1 cellular context compared by ENCODE assay signal in the genomic region with DNA sequence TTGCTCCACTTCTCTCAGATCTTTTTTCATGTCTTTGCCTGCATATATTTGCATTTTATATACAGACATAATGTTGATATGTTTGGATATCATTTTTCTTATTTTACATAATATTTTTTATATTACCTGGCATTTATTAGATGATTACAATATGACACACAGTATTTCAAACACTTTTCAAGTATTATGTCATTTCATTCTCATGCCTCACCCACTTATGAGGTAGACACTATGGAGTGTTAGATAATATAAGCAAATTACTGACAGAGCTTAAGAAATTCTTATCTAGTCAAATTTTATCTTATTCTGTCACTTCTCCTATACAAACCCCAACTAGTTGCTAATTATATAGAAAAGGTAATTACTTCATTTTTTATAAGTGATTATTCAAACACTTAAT.
TF ChIP-seq lines count a peak whose summit lies in the region.

No MANE protein-coding gene starts in this region.

TF ChIP-seq in IMR-90, 13 proteins besides CTCF, POLR2A, EP300 and RAD21:
- TF ChIP-seq CHD1 (IDR thresholded peaks at IDR 0.05; ENCODE audit: low read depth, low read length), result no peak
- no peak for TF ChIP-seq CEBPB (IDR thresholded peaks at IDR 0.05; ENCODE audit: low read depth, low read length)
- no peak for TF ChIP-seq RFX5 (IDR thresholded peaks at IDR 0.05; ENCODE audit: low read depth, low read length)
- no peak for TF ChIP-seq MXI1 (IDR thresholded peaks at IDR 0.05; ENCODE audit: borderline replicate concordance, low read depth, low read length)
- TF ChIP-seq FOS (IDR thresholded peaks at IDR 0.05; ENCODE audit: low read depth, low read length), result no peak
- TF ChIP-seq, protein P1, sequence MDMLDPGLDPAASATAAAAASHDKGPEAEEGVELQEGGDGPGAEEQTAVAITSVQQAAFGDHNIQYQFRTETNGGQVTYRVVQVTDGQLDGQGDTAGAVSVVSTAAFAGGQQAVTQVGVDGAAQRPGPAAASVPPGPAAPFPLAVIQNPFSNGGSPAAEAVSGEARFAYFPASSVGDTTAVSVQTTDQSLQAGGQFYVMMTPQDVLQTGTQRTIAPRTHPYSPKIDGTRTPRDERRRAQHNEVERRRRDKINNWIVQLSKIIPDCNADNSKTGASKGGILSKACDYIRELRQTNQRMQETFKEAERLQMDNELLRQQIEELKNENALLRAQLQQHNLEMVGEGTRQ (IDR thresholded peaks at IDR 0.05; ENCODE audit: low read depth, low read length), result no peak
- no peak for TF ChIP-seq NFE2L2 (IDR thresholded peaks at IDR 0.05; ENCODE audit: low read depth, low read length)
- no peak for TF ChIP-seq MAFK (IDR thresholded peaks at IDR 0.05; ENCODE audit: low read depth, low read length)
- no peak for TF ChIP-seq SMC3 (IDR thresholded peaks at IDR 0.05; ENCODE audit: low read depth, low read length)
- TF ChIP-seq, protein P2, sequence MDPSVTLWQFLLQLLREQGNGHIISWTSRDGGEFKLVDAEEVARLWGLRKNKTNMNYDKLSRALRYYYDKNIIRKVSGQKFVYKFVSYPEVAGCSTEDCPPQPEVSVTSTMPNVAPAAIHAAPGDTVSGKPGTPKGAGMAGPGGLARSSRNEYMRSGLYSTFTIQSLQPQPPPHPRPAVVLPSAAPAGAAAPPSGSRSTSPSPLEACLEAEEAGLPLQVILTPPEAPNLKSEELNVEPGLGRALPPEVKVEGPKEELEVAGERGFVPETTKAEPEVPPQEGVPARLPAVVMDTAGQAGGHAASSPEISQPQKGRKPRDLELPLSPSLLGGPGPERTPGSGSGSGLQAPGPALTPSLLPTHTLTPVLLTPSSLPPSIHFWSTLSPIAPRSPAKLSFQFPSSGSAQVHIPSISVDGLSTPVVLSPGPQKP (IDR thresholded peaks at IDR 0.05; ENCODE audit: borderline replicate concordance, low read depth, low read length), result no peak
- TF ChIP-seq MAZ (IDR thresholded peaks at IDR 0.05; ENCODE audit: borderline replicate concordance, low read depth, low read length), result no peak
- TF ChIP-seq BHLHE40 (IDR thresholded peaks at IDR 0.05; ENCODE audit: low read depth, low read length), result no peak
- TF ChIP-seq RCOR1 (IDR thresholded peaks at IDR 0.05; ENCODE audit: insufficient replicate concordance, low read length), result no peak
